ENCODE assay signal across 28 cellular contexts in the genomic region with DNA sequence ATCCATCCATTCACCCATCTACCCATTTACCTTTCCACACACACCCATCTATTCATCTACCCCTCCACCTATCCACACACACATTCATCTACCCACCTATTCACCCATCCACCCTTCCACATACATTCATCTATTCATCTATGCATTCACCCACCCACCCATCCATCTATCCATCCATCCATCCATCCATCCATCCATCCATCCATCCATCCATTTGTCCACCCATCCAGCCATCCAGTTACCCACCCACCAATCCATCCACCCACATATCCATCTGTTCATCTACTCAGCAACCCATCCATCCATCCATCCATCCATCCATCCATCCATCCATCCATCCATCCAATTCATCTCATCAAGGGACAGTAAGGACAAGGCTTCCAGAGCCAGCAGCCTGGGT.
"Had no signal": no experiment of that assay in that cellular context is flagged by ENCODE, and none has a peak within 500 bp of the region (broad histone marks: within the 10 kb centered on the region; RNA-seq: fewer than 3 reads in every experiment).

No MANE protein-coding gene starts in this region.

- H3K27ac ChIP-seq: coronary artery, dorsolateral prefrontal cortex, epithelial cell of prostate, esophagus squamous epithelium, gastrocnemius medialis, heart left ventricle, hepatocyte, left ventricle myocardium inferior, lower lobe of right lung had no signal

- H3K4me1 Mint-ChIP-seq: immature natural killer cell, mesothelial cell of epicardium, naive B cell had no signal

- H3K36me3 Mint-ChIP-seq: immature natural killer cell, mesothelial cell of epicardium, naive B cell had no signal

- H3K9me3 Mint-ChIP-seq: mesothelial cell of epicardium had no signal

- H3K9me3 ChIP-seq: esophagus squamous epithelium, gastrocnemius medialis, heart left ventricle, left ventricle myocardium inferior, lower lobe of right lung, mucosa of descending colon had no signal

- FAIRE-seq: colon, kidney had no signal

- H3K4me3 Mint-ChIP-seq: immature natural killer cell, mesothelial cell of epicardium, naive B cell had no signal

- H3K27ac Mint-ChIP-seq: immature natural killer cell, mesothelial cell of epicardium, naive B cell had no signal

- ATAC-seq: esophagus mucosa, left colon, left lobe of liver, lower lobe of right lung, mucosa of descending colon had no signal

- DNase-seq: dermis blood vessel endothelial cell; effector CD4-positive, alpha-beta T cell; effector memory CD4-positive, alpha-beta T cell; erythroblast; esophagus squamous epithelium; foreskin fibroblast; foreskin melanocyte; gastrocnemius medialis; heart left ventricle; hypothalamus; immature natural killer cell; islet precursor cell; kidney; kidney glomerular epithelial cell; left colon; left ventricle myocardium inferior; lower lobe of right lung; mesenchymal stem cell; mucosa of descending colon; naive B cell had no signal

- H3K27me3 ChIP-seq: gastrocnemius medialis had no signal

- H3K4me1 ChIP-seq: esophagus squamous epithelium, lower lobe of right lung had no signal

- H3K4me3 ChIP-seq: coronary artery, dorsolateral prefrontal cortex, esophagus squamous epithelium, gastrocnemius medialis, heart left ventricle, hepatocyte, left ventricle myocardium inferior, lower lobe of right lung, mucosa of descending colon had no signal

- H3K4me2 ChIP-seq: hepatocyte had no signal

- H3K79me2 ChIP-seq: hepatocyte had no signal

- H2AFZ ChIP-seq: hepatocyte had no signal

- H3K36me3 ChIP-seq: esophagus squamous epithelium, gastrocnemius medialis, heart left ventricle, left ventricle myocardium inferior, lower lobe of right lung had no signal
